In the genomic region with DNA sequence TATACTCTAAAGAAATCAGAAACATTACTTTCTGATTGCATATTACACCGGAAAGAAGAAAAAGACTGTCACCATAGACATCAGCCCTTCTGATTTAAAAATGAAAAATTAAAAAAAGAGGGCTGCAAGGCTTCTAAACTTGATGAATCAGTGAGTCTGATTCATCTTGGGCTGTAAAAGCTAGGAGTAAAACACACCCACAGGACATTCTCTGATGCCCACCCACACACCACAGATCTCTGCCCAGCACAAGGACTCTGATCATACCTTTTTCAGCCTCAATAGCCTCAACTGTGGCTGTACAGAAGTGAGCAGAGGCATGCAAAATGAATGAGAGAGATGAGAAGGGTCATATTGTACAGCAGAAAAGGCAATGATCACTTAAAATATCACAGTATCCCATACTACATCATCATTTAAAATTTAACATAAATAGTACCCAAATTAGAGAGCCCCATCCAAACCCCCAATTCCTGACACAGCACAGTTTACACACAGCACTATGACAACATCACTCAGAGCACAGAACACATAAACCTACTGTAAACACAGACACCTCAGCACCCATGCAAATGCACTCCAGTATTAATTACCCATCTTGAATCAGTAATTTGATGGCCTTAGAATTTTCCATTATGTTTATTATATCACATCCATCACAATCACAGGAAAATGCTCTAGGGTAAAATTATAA, we compare ENCODE assay signal across 13 cellular contexts. TPM values are rescaled to one million over a fixed set of nuclear protein-coding genes. Genes with fewer than 3 reads are reported as not detected.
DNase-seq lines count a peak whose midpoint lies in the region; ATAC-seq and TF ChIP-seq lines count a peak whose summit lies in the region.
"Had no signal": no experiment of that assay in that cellular context is flagged by ENCODE, and none has a peak within 500 bp of the region (broad histone marks: within the 10 kb centered on the region; RNA-seq: fewer than 3 reads in every experiment).

No MANE protein-coding gene starts in this region.

- H3K27me3 ChIP-seq in fibroblast of lung (ENCODE audit: control insufficient read depth, insufficient read depth, low read length), result no peaks in the 10 kb centered on the region
- H3K27me3 ChIP-seq: gastroesophageal sphincter had no signal

- no peak for DNase-seq in activated T-cell treated with anti-CD3 and anti-CD28 coated beads, Interleukin-2, amount 50 U/mL, for 72 hours
- DNase-seq in activated T-cell treated with anti-CD3 and anti-CD28 coated beads, Interleukin-2, amount 50 U/mL, for 1 hour, result no peak
- DNase-seq in RPMI7951 (ENCODE audit: low read depth) (peak; percentile 41), fibroblast of lung (ENCODE audit: low read depth in 2 of 2) (peak; percentile 25 to 84), SW 1271 (lab: John Stamatoyannopoulos, UW) (no peak), GM10266 (ENCODE audit: extremely low spot score) (no peak)
- no peak for DNase-seq in stimulated activated naive B cell treated with anti-CD40 and anti-IgM and Interleukin-4, amounts not matched to agents 10 μg/mL and 1 μg/mL and 100 μg/mL, for 72 hours
- DNase-seq: activated naive CD4-positive, alpha-beta T cell treated with anti-CD3 and anti-CD28 coated beads, Interleukin-2, amount 50 U/mL, for 16 hours; stimulated activated naive CD4-positive, alpha-beta T cell treated with Interleukin-2 at 50 U/mL for 16 hours had no signal

- ATAC-seq in activated T-cell treated with anti-CD3 and anti-CD28 coated beads, Interleukin-2, amount 50 U/mL, for 72 hours (replicated peaks in 1 of 2), result peak; percentile 32 to 60
- ATAC-seq in stimulated activated naive B cell treated with anti-CD40 and anti-IgM and Interleukin-4, amounts not matched to agents 10 μg/mL and 1 μg/mL and 100 μg/mL, for 72 hours (replicated peaks), result no peak
- no peak for ATAC-seq in GM21381 (IDR thresholded peaks at IDR 0.05; ENCODE audit: unreplicated experiment)
- ATAC-seq: gastroesophageal sphincter had no signal

- no peak overlapping the region for H3K9ac ChIP-seq in fibroblast of lung (ENCODE audit: insufficient read depth, low read length)

- H2AFZ ChIP-seq in fibroblast of lung (ENCODE audit: low read length), result no peak overlapping the region

- H3K4me3 Mint-ChIP-seq in activated T-cell treated with anti-CD3 and anti-CD28 coated beads, Interleukin-2, amount 50 U/mL, for 72 hours, result peak overlapping the region in 1 of 2 donors; percentile 14
- no peak overlapping the region for H3K4me3 Mint-ChIP-seq in stimulated activated naive B cell treated with anti-CD40 and anti-IgM and Interleukin-4, amounts not matched to agents 10 μg/mL and 1 μg/mL and 100 μg/mL, for 72 hours

- H3K27ac Mint-ChIP-seq in activated T-cell treated with anti-CD3 and anti-CD28 coated beads, Interleukin-2, amount 50 U/mL, for 72 hours, result peak overlapping the region; percentile 33
- peak overlapping the region; percentile 44 for H3K27ac Mint-ChIP-seq in stimulated activated naive B cell treated with anti-CD40 and anti-IgM and Interleukin-4, amounts not matched to agents 10 μg/mL and 1 μg/mL and 100 μg/mL, for 72 hours

- H3K36me3 ChIP-seq in fibroblast of lung (ENCODE audit: control insufficient read depth, insufficient read depth, low read length), result peaks cover 11% of the 10 kb centered on the region

- H3K27me3 Mint-ChIP-seq in activated T-cell treated with anti-CD3 and anti-CD28 coated beads, Interleukin-2, amount 50 U/mL, for 72 hours (ENCODE audit: low read depth), result no peaks in the 10 kb centered on the region
- no peaks in the 10 kb centered on the region for H3K27me3 Mint-ChIP-seq in stimulated activated naive B cell treated with anti-CD40 and anti-IgM and Interleukin-4, amounts not matched to agents 10 μg/mL and 1 μg/mL and 100 μg/mL, for 72 hours

- no peaks in the 10 kb centered on the region for H3K79me2 ChIP-seq in fibroblast of lung (ENCODE audit: control insufficient read depth, insufficient read depth, low read length)

- no peak for TF ChIP-seq CTCF in fibroblast of lung (conservative IDR thresholded peaks at IDR 0.05 in 1 of 2, IDR thresholded peaks at IDR 0.05 in 1 of 2; ENCODE audit: low read depth in 1 of 2, low read length in 2 of 2)
- TF ChIP-seq CTCF in GM10266 (IDR thresholded peaks at IDR 0.05; ENCODE audit: control insufficient read depth, insufficient read depth, low read depth, missing control alignments), result no peak

- no peaks in the 10 kb centered on the region for H3K9me3 ChIP-seq in fibroblast of lung (ENCODE audit: control insufficient read depth, insufficient read depth, low read depth, low read length)
- H3K9me3 ChIP-seq: gastroesophageal sphincter had no signal

- H3K4me3 ChIP-seq in fibroblast of lung (replicated peaks in 1 of 4; ENCODE audit: control extremely low read depth in 1 of 4, insufficient read depth in 1 of 4, low read depth in 3 of 4, low read length in 4 of 4), result no peak overlapping the region
- H3K4me3 ChIP-seq: gastroesophageal sphincter, skin epidermis had no signal

- no peaks in the 10 kb centered on the region for H4K20me1 ChIP-seq in fibroblast of lung (ENCODE audit: control insufficient read depth, extremely low read depth, insufficient read depth, low read length)

- peaks cover 15% of the 10 kb centered on the region for H3K4me1 Mint-ChIP-seq in activated T-cell treated with anti-CD3 and anti-CD28 coated beads, Interleukin-2, amount 50 U/mL, for 72 hours (ENCODE audit: low read depth)
- peaks cover 5 to 7% of the 10 kb centered on the region in 2 donors for H3K4me1 Mint-ChIP-seq in stimulated activated naive B cell treated with anti-CD40 and anti-IgM and Interleukin-4, amounts not matched to agents 10 μg/mL and 1 μg/mL and 100 μg/mL, for 72 hours

- peak overlapping the region; percentile 33 for H3K4me2 ChIP-seq in fibroblast of lung (ENCODE audit: extremely low read depth, insufficient read depth, low read length)

- H3K4me1 ChIP-seq in fibroblast of lung (ENCODE audit: control insufficient read depth, extremely low read depth, insufficient read depth, low read length), result peaks cover 5% of the 10 kb centered on the region

- H3K36me3 Mint-ChIP-seq in activated T-cell treated with anti-CD3 and anti-CD28 coated beads, Interleukin-2, amount 50 U/mL, for 72 hours (ENCODE audit: insufficient read depth in 2 of 2), result peaks cover 2 to 4% of the 10 kb centered on the region in 2 donors
- peaks cover 20 to 24% of the 10 kb centered on the region in 2 donors for H3K36me3 Mint-ChIP-seq in stimulated activated naive B cell treated with anti-CD40 and anti-IgM and Interleukin-4, amounts not matched to agents 10 μg/mL and 1 μg/mL and 100 μg/mL, for 72 hours

- no peaks in the 10 kb centered on the region for H3K9me3 Mint-ChIP-seq in activated T-cell treated with anti-CD3 and anti-CD28 coated beads, Interleukin-2, amount 50 U/mL, for 72 hours
- no peaks in the 10 kb centered on the region for H3K9me3 Mint-ChIP-seq in stimulated activated naive B cell treated with anti-CD40 and anti-IgM and Interleukin-4, amounts not matched to agents 10 μg/mL and 1 μg/mL and 100 μg/mL, for 72 hours

- peak overlapping the region; percentile 45 for H3K27ac ChIP-seq in fibroblast of lung (ENCODE audit: insufficient read depth, low read length)
- H3K27ac ChIP-seq: C4-2B, gastroesophageal sphincter, skin epidermis had no signal

RNA-seq across cellular contexts. Expression of gene MSS51, which starts 6.4 kb away (rescaled TPM):
- 1 to 10 TPM; 3.5 to 3.8 TPM for total RNA-seq in activated T-cell treated with anti-CD3 and anti-CD28 coated beads, Interleukin-2, amount 50 U/mL, for 72 hours
- 0.24 and 0.39 TPM in 2 replicates for total RNA-seq in RPMI7951 (2014; rRNA removed; shearing (Covaris generic))
- total RNA-seq in fibroblast of lung, result 0.77 and 1.5 TPM in 2 replicates
- 0.43 and 0.78 TPM in 2 replicates for polyA plus RNA-seq in fibroblast of lung
- polyA plus RNA-seq in fibroblast of lung (2012), result 0.28 and 0.37 TPM in 2 replicates
- 0.33 and 0.39 TPM in 2 replicates for polyA minus RNA-seq in fibroblast of lung (ENCODE audit: low replicate concordance)

RNA-seq across cellular contexts. Expression of gene ANXA7, which starts 25.9 kb away (rescaled TPM):
- 100 to 1,000 TPM; 108 to 123 TPM for total RNA-seq in activated T-cell treated with anti-CD3 and anti-CD28 coated beads, Interleukin-2, amount 50 U/mL, for 72 hours
- 105 and 106 TPM in 2 replicates for total RNA-seq in RPMI7951 (2014; rRNA removed; shearing (Covaris generic))
- total RNA-seq in fibroblast of lung, result 85.5 and 132 TPM in 2 replicates
- 150 and 169 TPM in 2 replicates for polyA plus RNA-seq in fibroblast of lung
- polyA plus RNA-seq in fibroblast of lung (2012), result 98.5 and 127 TPM in 2 replicates
- polyA minus RNA-seq in fibroblast of lung (ENCODE audit: low replicate concordance), result 156 and 164 TPM in 2 replicates

RNA-seq across cellular contexts. Expression of gene PPP3CB, which starts 56.1 kb away (rescaled TPM):
- 10 to 100 TPM; 42.6 to 45.7 TPM for total RNA-seq in activated T-cell treated with anti-CD3 and anti-CD28 coated beads, Interleukin-2, amount 50 U/mL, for 72 hours
- total RNA-seq in RPMI7951 (2014; rRNA removed; shearing (Covaris generic)), result 15.0 and 15.8 TPM in 2 replicates
- total RNA-seq in fibroblast of lung, result 21.3 and 27.1 TPM in 2 replicates
- polyA plus RNA-seq in fibroblast of lung, result 34.1 and 38.8 TPM in 2 replicates
- polyA plus RNA-seq in fibroblast of lung (2012), result 45.6 and 54.6 TPM in 2 replicates
- 4.7 and 16.5 TPM in 2 replicates for polyA minus RNA-seq in fibroblast of lung (ENCODE audit: low replicate concordance)

Comparison
In these comparisons a context has a peak if more than half of its experiments do, and no peak if none do; other contexts are left out.
1. ATAC-seq: peak in activated T-cell treated with anti-CD3 and anti-CD28 coated beads, Interleukin-2, amount 50 U/mL, for 72 hours (2 of 2); none in stimulated activated naive B cell treated with anti-CD40 and anti-IgM and Interleukin-4, amounts not matched to agents 10 μg/mL and 1 μg/mL and 100 μg/mL, for 72 hours (0 of 2) and GM21381 (single experiment).
2. DNase-seq: peak in RPMI7951 (single experiment) and fibroblast of lung (2 of 2); none in activated T-cell treated with anti-CD3 and anti-CD28 coated beads, Interleukin-2, amount 50 U/mL, for 72 hours (0 of 2), activated T-cell treated with anti-CD3 and anti-CD28 coated beads, Interleukin-2, amount 50 U/mL, for 1 hour (single experiment), stimulated activated naive B cell treated with anti-CD40 and anti-IgM and Interleukin-4, amounts not matched to agents 10 μg/mL and 1 μg/mL and 100 μg/mL, for 72 hours (single experiment), SW 1271 (0 of 2) and GM10266 (single experiment).